Comparison of ENCODE assay signal across 5 cellular contexts in genomic region chr1:121433517-121433916, GRCh38.
A peak's percentile ranks its signal among the peaks of the same experiment; 100 is the strongest.
DNase-seq lines count a peak whose midpoint lies in the region; ATAC-seq, FAIRE-seq and TF ChIP-seq lines count a peak whose summit lies in the region.
"Not testable (repeated sequence)": the region's sequence is repeated elsewhere in the genome, so short reads cannot be mapped to it uniquely, and the experiment has no call there.

No MANE protein-coding gene starts in this region.

- H3K4me3 Mint-ChIP-seq in activated B cell treated with CpG ODN at 0.5 μM for 24 hours; stimulated activated naive B cell treated with anti-CD40 and anti-IgM and Interleukin-4, amounts not matched to agents 10 μg/mL and 1 μg/mL and 100 μg/mL, for 72 hours: not testable (repeated sequence)
- peak overlapping the region in 1 of 8 donors; percentile 18 for H3K4me3 Mint-ChIP-seq in naive B cell

- not testable (repeated sequence) for H3K27me3 ChIP-seq in bronchial epithelial cell (ENCODE audit: control insufficient read depth, insufficient read depth, low read length)

- FAIRE-seq in HTR-8/SVneo (lab: Jason Lieb, UNC) (peak; percentile 98), bronchial epithelial cell (lab: Jason Lieb, UNC) (peak; percentile 40)

- H3K36me3 Mint-ChIP-seq in activated B cell treated with CpG ODN at 0.5 μM for 24 hours (ENCODE audit: low read depth); stimulated activated naive B cell treated with anti-CD40 and anti-IgM and Interleukin-4, amounts not matched to agents 10 μg/mL and 1 μg/mL and 100 μg/mL, for 72 hours: not testable (repeated sequence)
- peaks cover 0 to 14% of the 10 kb centered on the region in 2 donors for H3K36me3 Mint-ChIP-seq in naive B cell

- DNase-seq in HTR-8/SVneo (ENCODE audit: insufficient read length, low spot score); activated B cell treated with CpG ODN at 0.5 μM for 24 hours; bronchial epithelial cell (ENCODE audit: low read depth); naive B cell; stimulated activated naive B cell treated with anti-CD40 and anti-IgM and Interleukin-4, amounts not matched to agents 10 μg/mL and 1 μg/mL and 100 μg/mL, for 72 hours: not testable (repeated sequence)

- not testable (repeated sequence) for H3K9me3 Mint-ChIP-seq in activated B cell treated with CpG ODN at 0.5 μM for 24 hours; stimulated activated naive B cell treated with anti-CD40 and anti-IgM and Interleukin-4, amounts not matched to agents 10 μg/mL and 1 μg/mL and 100 μg/mL, for 72 hours
- peaks cover 0 to 14% (median 3%) of the 10 kb centered on the region in 7 donors for H3K9me3 Mint-ChIP-seq in naive B cell

- not testable (repeated sequence) for H3K36me3 ChIP-seq in bronchial epithelial cell (ENCODE audit: control insufficient read depth, insufficient read depth, low read length)

- CTCF ChIA-PET in activated B cell treated with CpG ODN at 0.5 μM for 24 hours (lab: Charles Lee), result not testable (repeated sequence)

- not testable (repeated sequence) for H3K4me3 ChIP-seq in bronchial epithelial cell (ENCODE audit: low read depth, low read length)

- POLR2A ChIA-PET in activated B cell treated with CpG ODN at 0.5 μM for 24 hours (lab: Charles Lee), result not testable (repeated sequence)

- peak; percentile 37 for ATAC-seq in activated B cell treated with CpG ODN at 0.5 μM for 24 hours (ENCODE audit: low read depth)
- peak; percentile 70 to 79 for ATAC-seq in naive B cell (ENCODE audit: low read depth in 2 of 2)
- peak; percentile 50 for ATAC-seq in stimulated activated naive B cell treated with anti-CD40 and anti-IgM and Interleukin-4, amounts not matched to agents 10 μg/mL and 1 μg/mL and 100 μg/mL, for 72 hours (replicated peaks)

- intact Hi-C loops in activated B cell treated with CpG ODN at 0.5 μM for 24 hours (cut with micrococcal nuclease), result not testable (repeated sequence)

- not testable (repeated sequence) for H3K27ac Mint-ChIP-seq in activated B cell treated with CpG ODN at 0.5 μM for 24 hours; naive B cell; stimulated activated naive B cell treated with anti-CD40 and anti-IgM and Interleukin-4, amounts not matched to agents 10 μg/mL and 1 μg/mL and 100 μg/mL, for 72 hours

- TF ChIP-seq CTCF in activated B cell treated with CpG ODN at 0.5 μM for 24 hours (IDR thresholded peaks at IDR 0.05); bronchial epithelial cell (IDR thresholded peaks at IDR 0.05; ENCODE audit: insufficient read depth, low read length, severe bottlenecking): not testable (repeated sequence)

- H3K4me1 Mint-ChIP-seq in activated B cell treated with CpG ODN at 0.5 μM for 24 hours, result not testable (repeated sequence)
- H3K4me1 Mint-ChIP-seq in naive B cell, result peaks cover 4 to 14% (median 5%) of the 10 kb centered on the region in 3 donors
- peaks cover 5 to 15% of the 10 kb centered on the region in 2 donors for H3K4me1 Mint-ChIP-seq in stimulated activated naive B cell treated with anti-CD40 and anti-IgM and Interleukin-4, amounts not matched to agents 10 μg/mL and 1 μg/mL and 100 μg/mL, for 72 hours

- peaks cover 14% of the 10 kb centered on the region for H3K27me3 Mint-ChIP-seq in activated B cell treated with CpG ODN at 0.5 μM for 24 hours
- peaks cover 17 to 61% (median 47%) of the 10 kb centered on the region in 3 donors for H3K27me3 Mint-ChIP-seq in naive B cell
- H3K27me3 Mint-ChIP-seq in stimulated activated naive B cell treated with anti-CD40 and anti-IgM and Interleukin-4, amounts not matched to agents 10 μg/mL and 1 μg/mL and 100 μg/mL, for 72 hours, result peaks cover 16 to 56% of the 10 kb centered on the region in 2 donors
